In the genomic region with DNA sequence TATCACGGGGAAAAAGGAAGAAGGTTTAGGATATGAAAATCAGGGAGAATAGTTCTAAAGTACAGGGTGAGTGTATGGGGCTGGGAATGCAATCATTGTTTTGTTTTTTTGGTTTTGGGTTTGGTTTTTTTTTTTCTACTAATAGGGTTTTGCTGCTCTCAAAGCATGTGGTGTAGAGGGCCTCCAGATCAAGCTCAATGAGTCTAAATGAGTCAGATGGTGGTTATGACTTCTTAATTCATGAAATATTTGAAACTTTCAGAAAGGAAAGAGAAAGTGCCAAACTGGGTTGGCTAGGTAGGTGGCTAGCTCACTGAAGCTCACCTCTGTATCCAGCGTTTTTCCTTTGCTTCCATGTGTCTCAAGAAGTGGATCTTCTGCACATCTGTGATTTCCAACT, we compare ENCODE assay signal across 25 cellular contexts. TPM values are rescaled to one million over a fixed set of nuclear protein-coding genes. Genes with fewer than 3 reads are reported as not detected.
DNase-seq lines count a peak whose midpoint lies in the region; ATAC-seq and TF ChIP-seq lines count a peak whose summit lies in the region.
"Had no signal": no experiment of that assay in that cellular context is flagged by ENCODE, and none has a peak within 500 bp of the region (broad histone marks: within the 10 kb centered on the region; RNA-seq: fewer than 3 reads in every experiment).

No MANE protein-coding gene starts in this region.

- H3K9me3 Mint-ChIP-seq in activated T-cell treated with anti-CD3 and anti-CD28 coated beads, Interleukin-2, amount 50 U/mL, for 4 hours: no peaks in the 10 kb centered on the region
- H3K9me3 Mint-ChIP-seq in activated T-helper 17 cell treated with anti-CD3 and anti-CD28 coated beads, Interleukin-2, amount 50 U/mL, for 72 hours: no peaks in the 10 kb centered on the region
- H3K9me3 Mint-ChIP-seq in stimulated activated naive CD8-positive, alpha-beta T cell treated with anti-CD3 and anti-CD28 coated beads, Interleukin-15, Interleukin-2, amounts not matched to agents 100 ng/mL and 50 ng/mL, for 24 hours: no peaks in the 10 kb centered on the region
- H3K9me3 Mint-ChIP-seq: activated naive CD4-positive, alpha-beta T cell treated with anti-CD3 and anti-CD28 coated beads for 36 hours; T-helper 2 cell treated with Interferon-gamma antibody and Interleukin-4, amounts not matched to agents 5 μg/mL and 100 μg/mL, for 36 hours had no signal

- no peaks in the 10 kb centered on the region for H3K27me3 Mint-ChIP-seq in activated T-cell treated with anti-CD3 and anti-CD28 coated beads, Interleukin-2, amount 50 U/mL, for 4 hours (ENCODE audit: low read depth)
- H3K27me3 Mint-ChIP-seq in activated T-helper 17 cell treated with anti-CD3 and anti-CD28 coated beads, Interleukin-2, amount 50 U/mL, for 72 hours: peaks cover 4% of the 10 kb centered on the region
- H3K27me3 Mint-ChIP-seq in stimulated activated naive CD8-positive, alpha-beta T cell treated with anti-CD3 and anti-CD28 coated beads, Interleukin-15, Interleukin-2, amounts not matched to agents 100 ng/mL and 50 ng/mL, for 24 hours: peaks cover 3% of the 10 kb centered on the region

- no peak overlapping the region for H3K27ac Mint-ChIP-seq in activated T-helper 17 cell treated with anti-CD3 and anti-CD28 coated beads, Interleukin-2, amount 50 U/mL, for 72 hours
- H3K27ac Mint-ChIP-seq in stimulated activated naive CD8-positive, alpha-beta T cell treated with anti-CD3 and anti-CD28 coated beads, Interleukin-15, Interleukin-2, amounts not matched to agents 100 ng/mL and 50 ng/mL, for 24 hours: peak overlapping the region; percentile 23
- H3K27ac Mint-ChIP-seq: activated naive CD4-positive, alpha-beta T cell treated with anti-CD3 and anti-CD28 coated beads for 36 hours; H9; T-helper 2 cell treated with Interferon-gamma antibody and Interleukin-4, amounts not matched to agents 5 μg/mL and 100 μg/mL, for 36 hours had no signal

- ATAC-seq in activated T-cell treated with anti-CD3 and anti-CD28 coated beads, Interleukin-2, amount 50 U/mL, for 4 hours: peak; percentile 79 to 88
- peak; percentile 94 for ATAC-seq in activated T-helper 17 cell treated with anti-CD3 and anti-CD28 coated beads, Interleukin-2, amount 50 U/mL, for 72 hours (replicated peaks)
- ATAC-seq in lower lobe of right lung: no peak
- ATAC-seq: A549, body of pancreas, left lung, upper lobe of right lung had no signal

- DNase-seq in activated T-cell treated with anti-CD3 and anti-CD28 coated beads, Interleukin-2, amount 50 U/mL, for 4 hours: no peak
- no peak for DNase-seq in activated T-cell treated with anti-CD3 and anti-CD28 coated beads for 4 hours
- no peak for DNase-seq in lower lobe of right lung
- no peak for DNase-seq in DMS 273 treated with DMSO at 0.1 percent for 48 hours (lab: John Stamatoyannopoulos, UW)
- DNase-seq: activated CD4-positive, CD25-positive, alpha-beta regulatory T cell; activated naive CD4-positive, alpha-beta T cell treated with anti-CD3 and anti-CD28 coated beads for 36 hours; body of pancreas; DMS153; H9; left lung; NCI-H1417; NCI-H2171 treated with DMSO at 0.1 percent for 48 hours; NCI-H748 treated with DMSO at 0.1 percent for 48 hours; PC-9; stomach; upper lobe of right lung had no signal

- no peaks in the 10 kb centered on the region for H3K36me3 ChIP-seq in lower lobe of right lung
- H3K36me3 ChIP-seq: left lung, SJSA1, stomach, upper lobe of right lung had no signal

- intact Hi-C loops in lower lobe of right lung (cut with DNase I): no loop called here

- no peak overlapping the region for H3K4me3 ChIP-seq in lower lobe of right lung
- H3K4me3 ChIP-seq: A549, body of pancreas, coronary artery, left lung, PC-9, SJSA1, stomach, upper lobe of right lung had no signal

- no peak overlapping the region for H3K4me3 Mint-ChIP-seq in activated T-cell treated with anti-CD3 and anti-CD28 coated beads, Interleukin-2, amount 50 U/mL, for 4 hours
- H3K4me3 Mint-ChIP-seq in activated T-helper 17 cell treated with anti-CD3 and anti-CD28 coated beads, Interleukin-2, amount 50 U/mL, for 72 hours: no peak overlapping the region
- no peak overlapping the region for H3K4me3 Mint-ChIP-seq in stimulated activated naive CD8-positive, alpha-beta T cell treated with anti-CD3 and anti-CD28 coated beads, Interleukin-15, Interleukin-2, amounts not matched to agents 100 ng/mL and 50 ng/mL, for 24 hours
- H3K4me3 Mint-ChIP-seq: activated naive CD4-positive, alpha-beta T cell treated with anti-CD3 and anti-CD28 coated beads for 36 hours; H9; T-helper 2 cell treated with Interferon-gamma antibody and Interleukin-4, amounts not matched to agents 5 μg/mL and 100 μg/mL, for 36 hours had no signal

- no peaks in the 10 kb centered on the region for H3K36me3 Mint-ChIP-seq in activated T-cell treated with anti-CD3 and anti-CD28 coated beads, Interleukin-2, amount 50 U/mL, for 4 hours (ENCODE audit: insufficient read depth)
- H3K36me3 Mint-ChIP-seq in activated T-helper 17 cell treated with anti-CD3 and anti-CD28 coated beads, Interleukin-2, amount 50 U/mL, for 72 hours (ENCODE audit: low read depth): no peaks in the 10 kb centered on the region
- H3K36me3 Mint-ChIP-seq in stimulated activated naive CD8-positive, alpha-beta T cell treated with anti-CD3 and anti-CD28 coated beads, Interleukin-15, Interleukin-2, amounts not matched to agents 100 ng/mL and 50 ng/mL, for 24 hours (ENCODE audit: low read depth): no peaks in the 10 kb centered on the region

- no peak for TF ChIP-seq CTCF in lower lobe of right lung (IDR thresholded peaks at IDR 0.05)

- H3K9me3 ChIP-seq in lower lobe of right lung: no peaks in the 10 kb centered on the region
- H3K9me3 ChIP-seq: A549, body of pancreas, SJSA1, stomach, upper lobe of right lung had no signal

- no peaks in the 10 kb centered on the region for H3K4me1 Mint-ChIP-seq in activated T-cell treated with anti-CD3 and anti-CD28 coated beads, Interleukin-2, amount 50 U/mL, for 4 hours (ENCODE audit: low read depth)
- no peaks in the 10 kb centered on the region for H3K4me1 Mint-ChIP-seq in activated T-helper 17 cell treated with anti-CD3 and anti-CD28 coated beads, Interleukin-2, amount 50 U/mL, for 72 hours
- peaks cover 14% of the 10 kb centered on the region for H3K4me1 Mint-ChIP-seq in stimulated activated naive CD8-positive, alpha-beta T cell treated with anti-CD3 and anti-CD28 coated beads, Interleukin-15, Interleukin-2, amounts not matched to agents 100 ng/mL and 50 ng/mL, for 24 hours (ENCODE audit: low read depth)
- H3K4me1 Mint-ChIP-seq: H9 had no signal

- H3K27ac ChIP-seq in lower lobe of right lung: no peak overlapping the region
- H3K27ac ChIP-seq: A549, body of pancreas, coronary artery, HL-60, KMS-11, left lung, PC-9, SJSA1, stomach, upper lobe of right lung had no signal

- no peaks in the 10 kb centered on the region for H3K4me1 ChIP-seq in lower lobe of right lung
- H3K4me1 ChIP-seq: A549, body of pancreas, left lung, SJSA1, stomach, upper lobe of right lung had no signal

- H3K27me3 ChIP-seq in lower lobe of right lung (ENCODE audit: low read depth): no peaks in the 10 kb centered on the region
- H3K27me3 ChIP-seq: left lung, SJSA1, stomach, upper lobe of right lung had no signal

RNA-seq across cellular contexts. Expression of gene OR1L8, which starts 10.7 kb away (rescaled TPM):
- not detected for total RNA-seq in activated T-cell treated with anti-CD3 and anti-CD28 coated beads, Interleukin-2, amount 50 U/mL, for 4 hours
- total RNA-seq in activated T-helper 17 cell treated with anti-CD3 and anti-CD28 coated beads, Interleukin-2, amount 50 U/mL, for 72 hours: not detected
- 0.27 TPM for total RNA-seq in lower lobe of right lung
- total RNA-seq: activated naive CD4-positive, alpha-beta T cell treated with anti-CD3 and anti-CD28 coated beads for 36 hours; body of pancreas; H9; left lung; mucosa of gallbladder; PC-9; SJSA1; upper lobe of right lung had no signal

RNA-seq across cellular contexts. Expression of gene OR1N2, which starts 19.5 kb away (rescaled TPM):
- not detected for total RNA-seq in activated T-cell treated with anti-CD3 and anti-CD28 coated beads, Interleukin-2, amount 50 U/mL, for 4 hours
- under 1 TPM in 1 of 2 donors, not detected in 1; 0.37 TPM for total RNA-seq in activated T-helper 17 cell treated with anti-CD3 and anti-CD28 coated beads, Interleukin-2, amount 50 U/mL, for 72 hours
- not detected for total RNA-seq in lower lobe of right lung
- total RNA-seq: activated naive CD4-positive, alpha-beta T cell treated with anti-CD3 and anti-CD28 coated beads for 36 hours; body of pancreas; H9; left lung; mucosa of gallbladder; PC-9; SJSA1; stomach; upper lobe of right lung had no signal

RNA-seq across cellular contexts. Expression of gene OR1Q1, which starts 42.1 kb away (rescaled TPM):
- not detected for total RNA-seq in activated T-cell treated with anti-CD3 and anti-CD28 coated beads, Interleukin-2, amount 50 U/mL, for 4 hours
- under 1 TPM in 1 of 2 donors, not detected in 1; 0.45 TPM for total RNA-seq in activated T-helper 17 cell treated with anti-CD3 and anti-CD28 coated beads, Interleukin-2, amount 50 U/mL, for 72 hours
- total RNA-seq in lower lobe of right lung: not detected
- total RNA-seq: activated naive CD4-positive, alpha-beta T cell treated with anti-CD3 and anti-CD28 coated beads for 36 hours; body of pancreas; H9; left lung; mucosa of gallbladder; PC-9; SJSA1; stomach; upper lobe of right lung had no signal

RNA-seq across cellular contexts. Expression of gene OR1N1, which starts 45.4 kb away (rescaled TPM):
- not detected for total RNA-seq in activated T-cell treated with anti-CD3 and anti-CD28 coated beads, Interleukin-2, amount 50 U/mL, for 4 hours
- not detected for total RNA-seq in activated T-helper 17 cell treated with anti-CD3 and anti-CD28 coated beads, Interleukin-2, amount 50 U/mL, for 72 hours
- not detected for total RNA-seq in lower lobe of right lung
- total RNA-seq: activated naive CD4-positive, alpha-beta T cell treated with anti-CD3 and anti-CD28 coated beads for 36 hours; body of pancreas; H9; left lung; mucosa of gallbladder; PC-9; SJSA1; stomach; upper lobe of right lung had no signal

RNA-seq across cellular contexts. Expression of gene OR1J4, which starts 53.5 kb away (rescaled TPM):
- total RNA-seq in activated T-cell treated with anti-CD3 and anti-CD28 coated beads, Interleukin-2, amount 50 U/mL, for 4 hours: not detected
- total RNA-seq in activated T-helper 17 cell treated with anti-CD3 and anti-CD28 coated beads, Interleukin-2, amount 50 U/mL, for 72 hours: not detected
- not detected for total RNA-seq in lower lobe of right lung
- total RNA-seq: activated naive CD4-positive, alpha-beta T cell treated with anti-CD3 and anti-CD28 coated beads for 36 hours; body of pancreas; H9; left lung; mucosa of gallbladder; PC-9; SJSA1; upper lobe of right lung had no signal

Comparison
In these comparisons a context has a peak if more than half of its experiments do, and no peak if none do; other contexts are left out.
1. ATAC-seq: peak in activated T-cell treated with anti-CD3 and anti-CD28 coated beads, Interleukin-2, amount 50 U/mL, for 4 hours (2 of 2) and activated T-helper 17 cell treated with anti-CD3 and anti-CD28 coated beads, Interleukin-2, amount 50 U/mL, for 72 hours (single experiment); none in lower lobe of right lung (0 of 2).